8 cellular contexts compared by ENCODE assay signal in the genomic region with DNA sequence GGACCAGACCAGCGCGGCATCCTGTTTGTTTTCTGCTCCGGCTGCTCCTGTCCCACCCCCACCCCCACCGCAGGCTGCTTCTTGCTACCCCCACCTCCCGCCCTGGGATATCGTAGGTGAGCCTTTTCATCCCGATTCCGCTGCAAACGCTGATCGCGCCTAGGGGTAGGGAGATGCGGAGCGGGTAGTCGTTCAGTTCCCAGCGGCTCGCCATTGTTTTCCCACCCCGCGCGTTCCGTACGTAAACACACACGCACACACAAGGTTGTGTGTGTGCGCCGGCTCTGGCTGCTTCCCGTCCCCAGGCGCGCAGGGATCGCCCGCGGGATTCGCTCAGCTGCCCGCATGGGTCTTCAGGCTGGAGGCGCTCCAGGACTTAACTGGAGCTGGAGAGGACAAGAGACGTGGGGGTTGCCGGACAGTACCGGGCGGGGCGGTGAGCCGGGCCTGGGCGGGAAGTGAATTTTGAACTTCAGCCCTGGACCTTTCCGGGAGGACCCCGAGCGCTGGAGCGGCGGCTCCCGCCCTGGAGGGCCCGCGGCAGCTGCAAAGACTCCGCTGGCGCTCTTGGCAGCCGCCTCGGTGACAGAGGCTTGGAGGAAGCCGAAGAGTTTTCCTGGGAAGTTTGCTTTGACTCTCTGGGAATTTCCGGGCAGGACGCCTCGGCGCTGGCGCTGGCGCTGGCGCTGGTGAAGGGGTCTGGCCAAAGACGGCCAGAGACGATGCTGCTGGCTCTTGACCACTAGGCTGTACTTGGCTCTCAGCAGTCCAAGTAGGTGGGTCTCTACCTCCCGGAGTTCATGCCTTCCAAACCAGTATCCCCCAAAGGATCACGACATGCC. TPM values are rescaled to one million over a fixed set of nuclear protein-coding genes. Genes with fewer than 3 reads are reported as not detected.
DNase-seq lines count a peak whose midpoint lies in the region; ATAC-seq and TF ChIP-seq lines count a peak whose summit lies in the region.

No MANE protein-coding gene starts in this region.

- no peaks in the 10 kb centered on the region for H3K27me3 Mint-ChIP-seq in Calu3 (ENCODE audit: unreplicated experiment)
- peaks cover 69% of the 10 kb centered on the region for H3K27me3 Mint-ChIP-seq in activated naive CD8-positive, alpha-beta T cell treated with anti-CD3 and anti-CD28 coated beads, Interleukin-2, amount 50 U/mL, for 24 hours

- H2AFZ ChIP-seq in OCI-LY7 (ENCODE audit: low read length): no peak overlapping the region

- TSS peak; percentile 29 for BruUV-seq in Calu3 (replicated peaks; lab: Mats Ljungman, UMichigan)
- no TSS peak for BruUV-seq in OCI-LY7 (replicated peaks; lab: Mats Ljungman, UMichigan)

- H3K4me1 Mint-ChIP-seq in Calu3 (ENCODE audit: low read depth, unreplicated experiment): peaks cover 24% of the 10 kb centered on the region
- H3K4me1 Mint-ChIP-seq in activated naive CD8-positive, alpha-beta T cell treated with anti-CD3 and anti-CD28 coated beads, Interleukin-2, amount 50 U/mL, for 24 hours: peaks cover 18% of the 10 kb centered on the region

- ATAC-seq in activated naive CD8-positive, alpha-beta T cell treated with anti-CD3 and anti-CD28 coated beads, Interleukin-2, amount 50 U/mL, for 24 hours: no peak
- ATAC-seq in Right ventricle myocardium superior (ENCODE audit: poor library complexity): peak; percentile 65
- ATAC-seq in GM18502 (IDR thresholded peaks at IDR 0.05; ENCODE audit: poor library complexity, unreplicated experiment): no peak
- ATAC-seq in HG03342 (IDR thresholded peaks at IDR 0.05; ENCODE audit: unreplicated experiment): no peak

- peak overlapping the region; percentile 23 for H3K27ac Mint-ChIP-seq in Calu3 (ENCODE audit: unreplicated experiment)
- H3K27ac Mint-ChIP-seq in activated naive CD8-positive, alpha-beta T cell treated with anti-CD3 and anti-CD28 coated beads, Interleukin-2, amount 50 U/mL, for 24 hours: no peak overlapping the region

- H3K4me2 ChIP-seq in OCI-LY7 (ENCODE audit: low read length): no peak overlapping the region

- H3K4me1 ChIP-seq in neutrophil (ENCODE audit: control insufficient read depth in 1 of 2, insufficient read depth in 1 of 2, low read depth in 1 of 2, low read length in 1 of 2) (peaks cover 11 to 28% of the 10 kb centered on the region in 2 experiments), OCI-LY7 (ENCODE audit: insufficient read depth, low read length, poor library complexity, severe bottlenecking) (peaks cover 4% of the 10 kb centered on the region)

- DNase-seq in Calu3 (peak; percentile 58), LHCN-M2 (ENCODE audit: low read depth) (peak; percentile 65), Right ventricle myocardium superior (peak; percentile 89), OCI-LY7 (ENCODE audit: low spot score) (no peak)
- peak; percentile 9 for DNase-seq in activated naive CD8-positive, alpha-beta T cell treated with anti-CD3 and anti-CD28 coated beads, Interleukin-2, amount 50 U/mL, for 24 hours

- CTCF ChIA-PET in Calu3 (lab: Charles Lee) (interaction anchor here (0.7 to 2.8 kb wide), 4 partner anchors 9 to 204 kb away, joined by 3 to 19 read pairs (median 4); no protein-coding TSS in a partner anchor), OCI-LY7 (lab: Charles Lee; ENCODE audit: unreplicated experiment) (no interaction called here)

- H3K36me3 ChIP-seq in neutrophil (no peaks in the 10 kb centered on the region), OCI-LY7 (ENCODE audit: insufficient read depth, low read length) (no peaks in the 10 kb centered on the region)

- H3K79me2 ChIP-seq in OCI-LY7 (ENCODE audit: insufficient read depth, low read depth, low read length): no peaks in the 10 kb centered on the region

- H3K27me3 ChIP-seq in neutrophil: peaks cover 98% of the 10 kb centered on the region

- no peaks in the 10 kb centered on the region for H4K20me1 ChIP-seq in OCI-LY7 (ENCODE audit: insufficient read depth, low read length)

- no peaks in the 10 kb centered on the region for H3K9me3 ChIP-seq in neutrophil
- no peaks in the 10 kb centered on the region for H3K9me3 ChIP-seq in OCI-LY7 (ENCODE audit: low read length)

- TF ChIP-seq CTCF in Calu3 (IDR thresholded peaks at IDR 0.05; ENCODE audit: unreplicated experiment): no peak
- TF ChIP-seq CTCF in neutrophil (IDR thresholded peaks at IDR 0.05): no peak
- TF ChIP-seq CTCF in OCI-LY7 (conservative IDR thresholded peaks at IDR 0.05; ENCODE audit: low read length): no peak

- H3K27ac ChIP-seq in neutrophil: no peak overlapping the region
- no peak overlapping the region for H3K27ac ChIP-seq in OCI-LY7 (ENCODE audit: low read depth, low read length, poor library complexity, severe bottlenecking)

- intact Hi-C loops in Calu3 (cut with micrococcal nuclease; ENCODE audit: unreplicated experiment): loop anchor here (1.0 kb wide), 1 partner anchor 53 kb away; no protein-coding TSS in a partner anchor
- intact Hi-C loops in Right ventricle myocardium superior (cut with DNase I): loop anchor here (5.0 kb wide), 1 partner anchor 53 kb away; no protein-coding TSS in a partner anchor
- intact Hi-C loops in OCI-LY7 (cut with micrococcal nuclease; ENCODE audit: unreplicated experiment): no loop called here

- H3K4me3 ChIP-seq in neutrophil (ENCODE audit: low read depth in 1 of 2, low read length in 1 of 2) (peak overlapping the region; percentile 41 to 60), OCI-LY7 (ENCODE audit: low read depth, low read length, poor library complexity, severe bottlenecking) (no peak overlapping the region)

- peak overlapping the region; percentile 84 for H3K4me3 Mint-ChIP-seq in Calu3 (ENCODE audit: low read depth, unreplicated experiment)
- peak overlapping the region; percentile 74 for H3K4me3 Mint-ChIP-seq in activated naive CD8-positive, alpha-beta T cell treated with anti-CD3 and anti-CD28 coated beads, Interleukin-2, amount 50 U/mL, for 24 hours

- peaks cover 26% of the 10 kb centered on the region for H3K36me3 Mint-ChIP-seq in Calu3 (ENCODE audit: insufficient read depth, unreplicated experiment)
- no peaks in the 10 kb centered on the region for H3K36me3 Mint-ChIP-seq in activated naive CD8-positive, alpha-beta T cell treated with anti-CD3 and anti-CD28 coated beads, Interleukin-2, amount 50 U/mL, for 24 hours (ENCODE audit: low read depth)

- H3K9me2 ChIP-seq in OCI-LY7 (ENCODE audit: insufficient read depth, low read length): no peaks in the 10 kb centered on the region

- POLR2A ChIA-PET in OCI-LY7 (lab: Charles Lee): no interaction called here

- no peaks in the 10 kb centered on the region for H3K9me3 Mint-ChIP-seq in Calu3 (ENCODE audit: low read depth, unreplicated experiment)
- no peaks in the 10 kb centered on the region for H3K9me3 Mint-ChIP-seq in activated naive CD8-positive, alpha-beta T cell treated with anti-CD3 and anti-CD28 coated beads, Interleukin-2, amount 50 U/mL, for 24 hours

RNA-seq across cellular contexts. Expression of gene SOX13, which starts 1.6 kb away (rescaled TPM):
- total RNA-seq in Calu3 (2022): 21.8 and 27.9 TPM in 2 replicates
- total RNA-seq in LHCN-M2 (2014; rRNA removed): 2.2 and 3.6 TPM in 2 replicates
- 2.4 TPM for polyA plus RNA-seq in LHCN-M2 (2012)
- total RNA-seq in Right ventricle myocardium superior: 12.4 TPM
- not detected in 2 replicates for total RNA-seq in OCI-LY7 (2014; rRNA removed; shearing (Covaris generic))
- 0.27 and 0.53 TPM in 2 replicates for total RNA-seq in OCI-LY7 (2022)
